ENCODE assay signal across 1 cellular context in the genomic region with DNA sequence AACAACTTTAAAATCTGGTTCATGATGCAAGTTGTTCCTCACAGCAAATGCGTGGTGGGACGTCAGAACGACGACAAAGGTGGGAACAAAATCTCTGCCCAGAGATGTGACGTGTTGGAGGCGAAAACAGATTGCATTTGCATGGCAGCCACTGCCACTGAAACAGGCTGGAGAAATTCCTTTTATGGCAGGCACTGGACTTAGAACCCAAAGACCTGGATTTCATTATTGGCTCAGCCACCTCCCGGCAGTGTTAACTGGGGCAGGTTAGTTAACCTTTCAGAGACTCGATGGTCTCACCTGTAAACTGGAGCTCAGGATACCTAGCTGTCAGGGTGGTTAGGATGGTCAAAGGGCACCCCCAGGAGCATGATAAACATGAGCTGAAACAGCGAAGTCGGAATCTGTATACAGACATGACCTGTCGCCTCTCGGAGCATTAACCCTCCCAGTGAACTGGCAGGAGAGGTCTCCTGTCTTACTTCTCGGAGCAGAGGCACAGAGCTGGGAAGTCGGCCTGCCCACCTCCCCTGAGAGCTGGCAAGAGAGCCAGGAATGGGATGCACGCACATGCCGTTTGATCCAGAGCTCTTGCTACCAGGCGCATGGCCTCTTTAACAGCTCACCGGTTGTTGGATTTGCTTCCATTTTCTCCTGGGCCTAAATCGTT.
TF ChIP-seq lines count a peak whose summit lies in the region.

No MANE protein-coding gene starts in this region.

TF ChIP-seq in H1, 55 proteins besides CTCF, POLR2A, EP300 and RAD21 (continued from another document):
- TF ChIP-seq, protein P1, sequence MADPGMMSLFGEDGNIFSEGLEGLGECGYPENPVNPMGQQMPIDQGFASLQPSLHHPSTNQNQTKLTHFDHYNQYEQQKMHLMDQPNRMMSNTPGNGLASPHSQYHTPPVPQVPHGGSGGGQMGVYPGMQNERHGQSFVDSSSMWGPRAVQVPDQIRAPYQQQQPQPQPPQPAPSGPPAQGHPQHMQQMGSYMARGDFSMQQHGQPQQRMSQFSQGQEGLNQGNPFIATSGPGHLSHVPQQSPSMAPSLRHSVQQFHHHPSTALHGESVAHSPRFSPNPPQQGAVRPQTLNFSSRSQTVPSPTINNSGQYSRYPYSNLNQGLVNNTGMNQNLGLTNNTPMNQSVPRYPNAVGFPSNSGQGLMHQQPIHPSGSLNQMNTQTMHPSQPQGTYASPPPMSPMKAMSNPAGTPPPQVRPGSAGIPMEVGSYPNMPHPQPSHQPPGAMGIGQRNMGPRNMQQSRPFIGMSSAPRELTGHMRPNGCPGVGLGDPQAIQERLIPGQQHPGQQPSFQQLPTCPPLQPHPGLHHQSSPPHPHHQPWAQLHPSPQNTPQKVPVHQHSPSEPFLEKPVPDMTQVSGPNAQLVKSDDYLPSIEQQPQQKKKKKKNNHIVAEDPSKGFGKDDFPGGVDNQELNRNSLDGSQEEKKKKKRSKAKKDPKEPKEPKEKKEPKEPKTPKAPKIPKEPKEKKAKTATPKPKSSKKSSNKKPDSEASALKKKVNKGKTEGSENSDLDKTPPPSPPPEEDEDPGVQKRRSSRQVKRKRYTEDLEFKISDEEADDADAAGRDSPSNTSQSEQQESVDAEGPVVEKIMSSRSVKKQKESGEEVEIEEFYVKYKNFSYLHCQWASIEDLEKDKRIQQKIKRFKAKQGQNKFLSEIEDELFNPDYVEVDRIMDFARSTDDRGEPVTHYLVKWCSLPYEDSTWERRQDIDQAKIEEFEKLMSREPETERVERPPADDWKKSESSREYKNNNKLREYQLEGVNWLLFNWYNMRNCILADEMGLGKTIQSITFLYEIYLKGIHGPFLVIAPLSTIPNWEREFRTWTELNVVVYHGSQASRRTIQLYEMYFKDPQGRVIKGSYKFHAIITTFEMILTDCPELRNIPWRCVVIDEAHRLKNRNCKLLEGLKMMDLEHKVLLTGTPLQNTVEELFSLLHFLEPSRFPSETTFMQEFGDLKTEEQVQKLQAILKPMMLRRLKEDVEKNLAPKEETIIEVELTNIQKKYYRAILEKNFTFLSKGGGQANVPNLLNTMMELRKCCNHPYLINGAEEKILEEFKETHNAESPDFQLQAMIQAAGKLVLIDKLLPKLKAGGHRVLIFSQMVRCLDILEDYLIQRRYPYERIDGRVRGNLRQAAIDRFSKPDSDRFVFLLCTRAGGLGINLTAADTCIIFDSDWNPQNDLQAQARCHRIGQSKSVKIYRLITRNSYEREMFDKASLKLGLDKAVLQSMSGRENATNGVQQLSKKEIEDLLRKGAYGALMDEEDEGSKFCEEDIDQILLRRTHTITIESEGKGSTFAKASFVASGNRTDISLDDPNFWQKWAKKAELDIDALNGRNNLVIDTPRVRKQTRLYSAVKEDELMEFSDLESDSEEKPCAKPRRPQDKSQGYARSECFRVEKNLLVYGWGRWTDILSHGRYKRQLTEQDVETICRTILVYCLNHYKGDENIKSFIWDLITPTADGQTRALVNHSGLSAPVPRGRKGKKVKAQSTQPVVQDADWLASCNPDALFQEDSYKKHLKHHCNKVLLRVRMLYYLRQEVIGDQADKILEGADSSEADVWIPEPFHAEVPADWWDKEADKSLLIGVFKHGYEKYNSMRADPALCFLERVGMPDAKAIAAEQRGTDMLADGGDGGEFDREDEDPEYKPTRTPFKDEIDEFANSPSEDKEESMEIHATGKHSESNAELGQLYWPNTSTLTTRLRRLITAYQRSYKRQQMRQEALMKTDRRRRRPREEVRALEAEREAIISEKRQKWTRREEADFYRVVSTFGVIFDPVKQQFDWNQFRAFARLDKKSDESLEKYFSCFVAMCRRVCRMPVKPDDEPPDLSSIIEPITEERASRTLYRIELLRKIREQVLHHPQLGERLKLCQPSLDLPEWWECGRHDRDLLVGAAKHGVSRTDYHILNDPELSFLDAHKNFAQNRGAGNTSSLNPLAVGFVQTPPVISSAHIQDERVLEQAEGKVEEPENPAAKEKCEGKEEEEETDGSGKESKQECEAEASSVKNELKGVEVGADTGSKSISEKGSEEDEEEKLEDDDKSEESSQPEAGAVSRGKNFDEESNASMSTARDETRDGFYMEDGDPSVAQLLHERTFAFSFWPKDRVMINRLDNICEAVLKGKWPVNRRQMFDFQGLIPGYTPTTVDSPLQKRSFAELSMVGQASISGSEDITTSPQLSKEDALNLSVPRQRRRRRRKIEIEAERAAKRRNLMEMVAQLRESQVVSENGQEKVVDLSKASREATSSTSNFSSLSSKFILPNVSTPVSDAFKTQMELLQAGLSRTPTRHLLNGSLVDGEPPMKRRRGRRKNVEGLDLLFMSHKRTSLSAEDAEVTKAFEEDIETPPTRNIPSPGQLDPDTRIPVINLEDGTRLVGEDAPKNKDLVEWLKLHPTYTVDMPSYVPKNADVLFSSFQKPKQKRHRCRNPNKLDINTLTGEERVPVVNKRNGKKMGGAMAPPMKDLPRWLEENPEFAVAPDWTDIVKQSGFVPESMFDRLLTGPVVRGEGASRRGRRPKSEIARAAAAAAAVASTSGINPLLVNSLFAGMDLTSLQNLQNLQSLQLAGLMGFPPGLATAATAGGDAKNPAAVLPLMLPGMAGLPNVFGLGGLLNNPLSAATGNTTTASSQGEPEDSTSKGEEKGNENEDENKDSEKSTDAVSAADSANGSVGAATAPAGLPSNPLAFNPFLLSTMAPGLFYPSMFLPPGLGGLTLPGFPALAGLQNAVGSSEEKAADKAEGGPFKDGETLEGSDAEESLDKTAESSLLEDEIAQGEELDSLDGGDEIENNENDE (IDR thresholded peaks at IDR 0.05; ENCODE audit: insufficient replicate concordance, low read length), result no peak
- TF ChIP-seq, protein P2, sequence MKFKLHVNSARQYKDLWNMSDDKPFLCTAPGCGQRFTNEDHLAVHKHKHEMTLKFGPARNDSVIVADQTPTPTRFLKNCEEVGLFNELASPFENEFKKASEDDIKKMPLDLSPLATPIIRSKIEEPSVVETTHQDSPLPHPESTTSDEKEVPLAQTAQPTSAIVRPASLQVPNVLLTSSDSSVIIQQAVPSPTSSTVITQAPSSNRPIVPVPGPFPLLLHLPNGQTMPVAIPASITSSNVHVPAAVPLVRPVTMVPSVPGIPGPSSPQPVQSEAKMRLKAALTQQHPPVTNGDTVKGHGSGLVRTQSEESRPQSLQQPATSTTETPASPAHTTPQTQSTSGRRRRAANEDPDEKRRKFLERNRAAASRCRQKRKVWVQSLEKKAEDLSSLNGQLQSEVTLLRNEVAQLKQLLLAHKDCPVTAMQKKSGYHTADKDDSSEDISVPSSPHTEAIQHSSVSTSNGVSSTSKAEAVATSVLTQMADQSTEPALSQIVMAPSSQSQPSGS (IDR thresholded peaks at IDR 0.05; ENCODE audit: low read length), result no peak
- TF ChIP-seq GABPA (IDR thresholded peaks at IDR 0.05; ENCODE audit: borderline replicate concordance, insufficient read depth, low read length), result no peak
- TF ChIP-seq TEAD4 (IDR thresholded peaks at IDR 0.05; ENCODE audit: low read depth, low read length), result no peak
- TF ChIP-seq KDM4A (IDR thresholded peaks at IDR 0.05; ENCODE audit: low read depth, low read length, severe bottlenecking), result no peak
TF ChIP-seq in H1: peak in this region for 0.
